Comparison of ENCODE assay signal across 16 cellular contexts in the genomic region with DNA sequence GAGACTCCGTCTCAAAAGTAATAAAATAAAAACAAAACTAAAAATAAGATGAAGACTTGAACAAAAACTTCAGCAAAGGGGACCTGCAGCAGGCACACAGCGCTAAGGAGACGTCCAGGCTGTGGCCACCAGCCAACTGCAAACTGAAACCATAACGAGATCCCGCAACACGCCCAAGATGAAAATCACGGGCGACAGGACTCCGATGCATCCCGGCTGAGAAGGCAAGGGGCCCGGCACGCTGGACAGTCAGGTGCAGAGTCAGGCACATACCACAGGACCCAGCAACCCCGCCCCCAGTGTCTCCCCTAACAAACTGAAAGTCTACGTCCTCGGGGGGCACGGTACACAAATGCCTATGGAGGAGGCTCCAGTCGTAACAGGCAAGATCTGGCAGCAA. TPM values are rescaled to one million over a fixed set of nuclear protein-coding genes. Genes with fewer than 3 reads are reported as not detected.
A peak's percentile ranks its signal among the peaks of the same experiment; 100 is the strongest.
DNase-seq lines count a peak whose midpoint lies in the region; ATAC-seq and TF ChIP-seq lines count a peak whose summit lies in the region.
"Had no signal": no experiment of that assay in that cellular context is flagged by ENCODE, and none has a peak within 500 bp of the region (broad histone marks: within the 10 kb centered on the region; RNA-seq: fewer than 3 reads in every experiment).

No MANE protein-coding gene starts in this region.

- H3K9ac ChIP-seq in PC-3 (ENCODE audit: low read length), result no peak overlapping the region

- H3K27ac ChIP-seq in PC-3 (ENCODE audit: low read length) (no peak overlapping the region), hepatocyte (no peak overlapping the region)
- H3K27ac ChIP-seq: C4-2B had no signal

- CTCF ChIA-PET in PC-3 (lab: Charles Lee), result no interaction called here
- CTCF ChIA-PET in activated CD8-positive, alpha-beta T cell treated with anti-CD3 and anti-CD28 coated beads, Interleukin-2, amount 10 ng/mL, durations not matched to agents 7 days and 5 days (lab: Charles Lee), result no interaction called here

- H3K4me3 Mint-ChIP-seq in natural killer cell treated with Interleukin-12 subunit alpha and Interleukin-12 subunit beta and Interleukin-15 and Interleukin-18, amount 100 ng/mL, for 72 hours, result no peak overlapping the region
- H3K4me3 Mint-ChIP-seq in activated CD8-positive, alpha-beta T cell treated with anti-CD3 and anti-CD28 coated beads, Interleukin-2, amount 10 ng/mL, durations not matched to agents 7 days and 5 days, result no peak overlapping the region

- H3K4me1 Mint-ChIP-seq in natural killer cell treated with Interleukin-12 subunit alpha and Interleukin-12 subunit beta and Interleukin-15 and Interleukin-18, amount 100 ng/mL, for 72 hours (ENCODE audit: low read depth in 2 of 2), result peaks cover 0 to under 1% of the 10 kb centered on the region in 2 donors
- no peaks in the 10 kb centered on the region for H3K4me1 Mint-ChIP-seq in activated CD8-positive, alpha-beta T cell treated with anti-CD3 and anti-CD28 coated beads, Interleukin-2, amount 10 ng/mL, durations not matched to agents 7 days and 5 days (ENCODE audit: low read depth)

- H3K36me3 Mint-ChIP-seq in natural killer cell treated with Interleukin-12 subunit alpha and Interleukin-12 subunit beta and Interleukin-15 and Interleukin-18, amount 100 ng/mL, for 72 hours, result no peaks in the 10 kb centered on the region
- H3K36me3 Mint-ChIP-seq in activated CD8-positive, alpha-beta T cell treated with anti-CD3 and anti-CD28 coated beads, Interleukin-2, amount 10 ng/mL, durations not matched to agents 7 days and 5 days (ENCODE audit: low read depth), result no peaks in the 10 kb centered on the region

- WGBS in hepatocyte (ENCODE audit: low lambda C conversion rate, missing lambda C conversion rate), result 80% methylated on average over 16 of the region's 17 CpGs

- H3K4me3 ChIP-seq in PC-3 (ENCODE audit: low read length) (peak overlapping the region; percentile 43; the same call in 1 of the 2 replicates), hepatocyte (no peak overlapping the region)
- H3K4me3 ChIP-seq: HAP-1, K562 had no signal

- no peaks in the 10 kb centered on the region for H3K9me3 Mint-ChIP-seq in natural killer cell treated with Interleukin-12 subunit alpha and Interleukin-12 subunit beta and Interleukin-15 and Interleukin-18, amount 100 ng/mL, for 72 hours
- H3K9me3 Mint-ChIP-seq in activated CD8-positive, alpha-beta T cell treated with anti-CD3 and anti-CD28 coated beads, Interleukin-2, amount 10 ng/mL, durations not matched to agents 7 days and 5 days (ENCODE audit: insufficient read depth), result no peaks in the 10 kb centered on the region

- no peak overlapping the region for H3K27ac Mint-ChIP-seq in natural killer cell treated with Interleukin-12 subunit alpha and Interleukin-12 subunit beta and Interleukin-15 and Interleukin-18, amount 100 ng/mL, for 72 hours
- H3K27ac Mint-ChIP-seq in activated CD8-positive, alpha-beta T cell treated with anti-CD3 and anti-CD28 coated beads, Interleukin-2, amount 10 ng/mL, durations not matched to agents 7 days and 5 days, result no peak overlapping the region

- H3K9me3 ChIP-seq in PC-3 (ENCODE audit: low read length), result no peaks in the 10 kb centered on the region
- H3K9me3 ChIP-seq in hepatocyte (ENCODE audit: low read depth), result no peaks in the 10 kb centered on the region
- H3K9me3 ChIP-seq: HAP-1 had no signal

- H3K27me3 ChIP-seq in PC-3 (ENCODE audit: low read length) (no peaks in the 10 kb centered on the region), hepatocyte (no peaks in the 10 kb centered on the region)

- no peaks in the 10 kb centered on the region for H3F3A ChIP-seq in PC-3 (ENCODE audit: low read length, unreplicated experiment)

- intact Hi-C loops in left cardiac atrium (cut with DNase I), result no loop called here
- intact Hi-C loops in cardiac septum (cut with DNase I), result no loop called here
- intact Hi-C loops in PC-3 (cut with micrococcal nuclease), result no loop called here

- ATAC-seq in left cardiac atrium, result no peak
- ATAC-seq in PC-3, result peak; percentile 35; the same call in 1 of the 2 replicates
- ATAC-seq in natural killer cell treated with Interleukin-12 subunit alpha and Interleukin-12 subunit beta and Interleukin-15 and Interleukin-18, amount 100 ng/mL, for 72 hours, result no peak
- no peak for ATAC-seq in activated CD8-positive, alpha-beta T cell treated with anti-CD3 and anti-CD28 coated beads, Interleukin-2, amount 10 ng/mL, durations not matched to agents 7 days and 5 days
- ATAC-seq: K562, Panc1 had no signal

- POLR2A ChIA-PET in PC-3 (lab: Charles Lee; ENCODE audit: unreplicated experiment), result no interaction called here
- POLR2A ChIA-PET in activated CD8-positive, alpha-beta T cell treated with anti-CD3 and anti-CD28 coated beads, Interleukin-2, amount 10 ng/mL, durations not matched to agents 7 days and 5 days (lab: Charles Lee), result no interaction called here

- H3K4me2 ChIP-seq in PC-3 (ENCODE audit: low read length), result peak overlapping the region; percentile 40
- H3K4me2 ChIP-seq in hepatocyte, result no peak overlapping the region

- H2AFZ ChIP-seq in PC-3 (ENCODE audit: low read length) (no peak overlapping the region), hepatocyte (no peak overlapping the region)

- TF ChIP-seq CTCF in PC-3 (conservative IDR thresholded peaks at IDR 0.05; ENCODE audit: low read depth, low read length) (no peak), hepatocyte (IDR thresholded peaks at IDR 0.05; ENCODE audit: poor library complexity) (no peak)

- H3K9me2 ChIP-seq in PC-3 (replicated peaks; ENCODE audit: low read length) (no peaks in the 10 kb centered on the region), hepatocyte (replicated peaks; ENCODE audit: insufficient read depth) (no peaks in the 10 kb centered on the region)

- BruUV-seq in PC-3 (replicated peaks; lab: Mats Ljungman, UMichigan), result no TSS peak

- no peaks in the 10 kb centered on the region for H3K4me1 ChIP-seq in PC-3 (ENCODE audit: insufficient read depth, low read length)
- no peaks in the 10 kb centered on the region for H3K4me1 ChIP-seq in hepatocyte (ENCODE audit: insufficient read depth)
- H3K4me1 ChIP-seq: HAP-1 had no signal

- H3K27me3 Mint-ChIP-seq in natural killer cell treated with Interleukin-12 subunit alpha and Interleukin-12 subunit beta and Interleukin-15 and Interleukin-18, amount 100 ng/mL, for 72 hours, result no peaks in the 10 kb centered on the region
- H3K27me3 Mint-ChIP-seq in activated CD8-positive, alpha-beta T cell treated with anti-CD3 and anti-CD28 coated beads, Interleukin-2, amount 10 ng/mL, durations not matched to agents 7 days and 5 days (ENCODE audit: low read depth), result no peaks in the 10 kb centered on the region

- no peaks in the 10 kb centered on the region for H3K36me3 ChIP-seq in PC-3 (ENCODE audit: low read depth, low read length)
- no peaks in the 10 kb centered on the region for H3K36me3 ChIP-seq in hepatocyte (replicated peaks; ENCODE audit: insufficient read depth, low read depth)
- H3K36me3 ChIP-seq: HAP-1 had no signal

- H3K79me2 ChIP-seq in PC-3 (ENCODE audit: low read length) (no peaks in the 10 kb centered on the region), hepatocyte (no peaks in the 10 kb centered on the region)

- peak; percentile 18 for DNase-seq in left cardiac atrium
- no peak for DNase-seq in cardiac septum (ENCODE audit: low spot score)
- DNase-seq in PC-3, result no peak
- DNase-seq in hepatocyte (ENCODE audit: low spot score), result peak; percentile 2
- peak; percentile 2 for DNase-seq in superior temporal gyrus (ENCODE audit: extremely low spot score)
- DNase-seq in natural killer cell treated with Interleukin-12 subunit alpha and Interleukin-12 subunit beta and Interleukin-15 and Interleukin-18, amount 100 ng/mL, for 72 hours (ENCODE audit: low spot score), result no peak
- DNase-seq in activated CD8-positive, alpha-beta T cell treated with anti-CD3 and anti-CD28 coated beads, Interleukin-2, amount 10 ng/mL, durations not matched to agents 7 days and 5 days, result no peak
- DNase-seq: AML-193, NCI-H1105 treated with DMSO at 0.1 percent for 48 hours, NCI-H1694, NCI-H345, NCI-H524 treated with DMSO at 0.1 percent for 48 hours had no signal

- no peaks in the 10 kb centered on the region for H4K20me1 ChIP-seq in PC-3 (ENCODE audit: low read length)
- no peaks in the 10 kb centered on the region for H4K20me1 ChIP-seq in hepatocyte (ENCODE audit: insufficient read depth, poor library complexity, severe bottlenecking)

RNA-seq across cellular contexts. Expression of a gene that starts 9.2 kb away (rescaled TPM):
- total RNA-seq in left cardiac atrium (10 to 100 TPM; 47.9 to 56.5 TPM), cardiac septum (75.9 TPM), PC-3 (2014; rRNA removed) (128 and 167 TPM in 2 replicates), hepatocyte (19.3 and 28.4 TPM in 2 replicates)
- 57.9 and 84.0 TPM in 2 replicates for polyA plus RNA-seq in hepatocyte
- total RNA-seq in natural killer cell treated with Interleukin-12 subunit alpha and Interleukin-12 subunit beta and Interleukin-15 and Interleukin-18, amount 100 ng/mL, for 72 hours, result 10 to 100 TPM; 33.6 to 83.5 TPM
- total RNA-seq in activated CD8-positive, alpha-beta T cell treated with anti-CD3 and anti-CD28 coated beads, Interleukin-2, amount 10 ng/mL, durations not matched to agents 7 days and 5 days, result 10 to 100 TPM; 58.7 to 68.9 TPM

RNA-seq across cellular contexts. Expression of a gene that starts 11.1 kb away (rescaled TPM):
- total RNA-seq in left cardiac atrium (under 1 TPM; 0.47 to 0.68 TPM), cardiac septum (0.38 TPM), PC-3 (2014; rRNA removed) (1.0 and 1.5 TPM in 2 replicates), hepatocyte (0.64 and 1.6 TPM in 2 replicates)
- polyA plus RNA-seq in hepatocyte, result 0.40 and 1.2 TPM in 2 replicates
- 1 to 10 TPM in 1 of 2 donors, under 1 TPM in 1; 0.98 to 1.8 TPM for total RNA-seq in natural killer cell treated with Interleukin-12 subunit alpha and Interleukin-12 subunit beta and Interleukin-15 and Interleukin-18, amount 100 ng/mL, for 72 hours
- 1 to 10 TPM; 1.9 to 2.2 TPM for total RNA-seq in activated CD8-positive, alpha-beta T cell treated with anti-CD3 and anti-CD28 coated beads, Interleukin-2, amount 10 ng/mL, durations not matched to agents 7 days and 5 days

RNA-seq across cellular contexts. Expression of a gene that starts 19.1 kb away (rescaled TPM):
- total RNA-seq in left cardiac atrium (100 to 1,000 TPM; 153 to 159 TPM), cardiac septum (158 TPM), PC-3 (2014; rRNA removed) (258 and 300 TPM in 2 replicates), hepatocyte (87.5 and 105 TPM in 2 replicates)
- polyA plus RNA-seq in hepatocyte, result 199 and 200 TPM in 2 replicates
- total RNA-seq in natural killer cell treated with Interleukin-12 subunit alpha and Interleukin-12 subunit beta and Interleukin-15 and Interleukin-18, amount 100 ng/mL, for 72 hours, result 100 to 1,000 TPM in 1 of 2 donors, 10 to 100 TPM in 1; 89.2 to 113 TPM
- total RNA-seq in activated CD8-positive, alpha-beta T cell treated with anti-CD3 and anti-CD28 coated beads, Interleukin-2, amount 10 ng/mL, durations not matched to agents 7 days and 5 days, result 100 to 1,000 TPM; 104 to 105 TPM

RNA-seq across cellular contexts. Expression of a gene that starts 34.3 kb away (rescaled TPM):
- 1 to 10 TPM in 1 of 2 donors, under 1 TPM in 1; 0.58 to 1.1 TPM for total RNA-seq in left cardiac atrium
- 0.40 TPM for total RNA-seq in cardiac septum
- total RNA-seq in PC-3 (2014; rRNA removed), result 1.4 and 2.4 TPM in 2 replicates
- total RNA-seq in hepatocyte, result 3.4 and 7.3 TPM in 2 replicates
- polyA plus RNA-seq in hepatocyte, result 15.9 and 19.1 TPM in 2 replicates
- total RNA-seq in natural killer cell treated with Interleukin-12 subunit alpha and Interleukin-12 subunit beta and Interleukin-15 and Interleukin-18, amount 100 ng/mL, for 72 hours, result 1 to 10 TPM; 1.1 to 2.1 TPM
- under 1 TPM; 0.34 to 0.81 TPM for total RNA-seq in activated CD8-positive, alpha-beta T cell treated with anti-CD3 and anti-CD28 coated beads, Interleukin-2, amount 10 ng/mL, durations not matched to agents 7 days and 5 days

RNA-seq across cellular contexts. Expression of a gene that starts 34.6 kb away (rescaled TPM):
- 1 to 10 TPM; 3.2 to 4.4 TPM for total RNA-seq in left cardiac atrium
- 2.6 TPM for total RNA-seq in cardiac septum
- total RNA-seq in PC-3 (2014; rRNA removed), result 58.6 and 79.7 TPM in 2 replicates
- 47.6 and 75.8 TPM in 2 replicates for total RNA-seq in hepatocyte
- polyA plus RNA-seq in hepatocyte, result 104 and 130 TPM in 2 replicates
- total RNA-seq in natural killer cell treated with Interleukin-12 subunit alpha and Interleukin-12 subunit beta and Interleukin-15 and Interleukin-18, amount 100 ng/mL, for 72 hours, result 10 to 100 TPM; 13.3 to 22.9 TPM
- total RNA-seq in activated CD8-positive, alpha-beta T cell treated with anti-CD3 and anti-CD28 coated beads, Interleukin-2, amount 10 ng/mL, durations not matched to agents 7 days and 5 days, result 10 to 100 TPM; 32.2 to 36.1 TPM

Comparison
In these comparisons a context has a peak if more than half of its experiments do, and no peak if none do; other contexts are left out.
1. DNase-seq: peak in left cardiac atrium (single experiment), hepatocyte (single experiment) and superior temporal gyrus (single experiment); none in cardiac septum (single experiment), PC-3 (single experiment), natural killer cell treated with Interleukin-12 subunit alpha and Interleukin-12 subunit beta and Interleukin-15 and Interleukin-18, amount 100 ng/mL, for 72 hours (single experiment) and activated CD8-positive, alpha-beta T cell treated with anti-CD3 and anti-CD28 coated beads, Interleukin-2, amount 10 ng/mL, durations not matched to agents 7 days and 5 days (single experiment).